ENCODE assay signal across 17 cellular contexts in the genomic region with DNA sequence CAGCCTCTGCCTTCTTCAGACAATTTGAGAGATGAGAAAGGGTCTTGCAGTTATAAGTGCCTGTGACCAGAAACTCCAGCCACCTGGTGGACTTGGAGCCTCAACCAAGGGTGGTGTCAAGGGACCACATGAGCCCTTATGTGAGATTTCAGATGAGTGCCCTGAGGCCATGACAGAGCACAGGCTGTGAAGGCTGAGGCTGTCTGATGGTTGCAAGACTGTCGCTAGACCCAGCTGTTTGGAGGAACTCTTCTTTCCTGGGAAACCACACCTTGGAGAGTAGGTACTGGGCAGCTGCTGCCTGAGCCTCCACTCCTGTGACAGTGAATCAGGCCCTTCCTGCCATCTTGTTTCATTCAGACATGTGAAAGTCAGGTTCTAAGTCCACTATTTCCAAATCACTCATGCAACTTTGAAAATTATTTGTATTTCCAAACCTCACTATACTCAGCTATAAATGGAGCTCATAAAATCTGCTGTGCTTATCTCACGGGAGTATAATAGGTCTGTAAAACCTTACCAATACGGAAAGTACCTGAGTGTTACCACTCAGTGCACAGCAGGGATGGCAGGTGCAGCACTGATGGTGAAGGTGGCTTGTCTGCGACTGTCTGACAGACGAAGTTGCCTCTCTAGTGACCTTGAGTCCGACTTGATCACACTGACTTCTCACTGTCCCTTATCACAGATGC.
DNase-seq lines count a peak whose midpoint lies in the region; ATAC-seq and TF ChIP-seq lines count a peak whose summit lies in the region.
"Had no signal": no experiment of that assay in that cellular context is flagged by ENCODE, and none has a peak within 500 bp of the region (broad histone marks: within the 10 kb centered on the region; RNA-seq: fewer than 3 reads in every experiment).

No MANE protein-coding gene starts in this region.

- H3K9me3 ChIP-seq in mucosa of rectum (ENCODE audit: control insufficient read depth in 2 of 2, low read length in 2 of 2), result no peaks in the 10 kb centered on the region
- H3K9me3 ChIP-seq: uterus had no signal

- intact Hi-C loops in activated CD8-positive, alpha-beta T cell treated with anti-CD3 and anti-CD28 coated beads for 36 hours (cut with micrococcal nuclease), result loop anchor here (2.0 kb wide), 1 partner anchor 13 kb away; no protein-coding TSS in a partner anchor
- intact Hi-C loops in posterior cingulate gyrus (cut with DNase I), result no loop called here

- H3K4me3 Mint-ChIP-seq in activated CD8-positive, alpha-beta T cell treated with anti-CD3 and anti-CD28 coated beads for 36 hours, result no peak overlapping the region
- H3K4me3 Mint-ChIP-seq: WTC11 had no signal

- H3K9ac ChIP-seq in mucosa of rectum (ENCODE audit: low read depth in 1 of 2, low read length in 2 of 2), result peak overlapping the region in 1 of 2 donors; percentile 37

- peaks cover 16% of the 10 kb centered on the region for H3K9me3 Mint-ChIP-seq in activated CD8-positive, alpha-beta T cell treated with anti-CD3 and anti-CD28 coated beads for 36 hours

- peaks cover 24 to 32% of the 10 kb centered on the region in 2 donors for H3K4me1 ChIP-seq in mucosa of rectum (ENCODE audit: control insufficient read depth in 2 of 2, insufficient read depth in 2 of 2, low read length in 2 of 2)
- H3K4me1 ChIP-seq: uterus had no signal

- no peak for TF ChIP-seq CTCF in activated CD8-positive, alpha-beta T cell treated with anti-CD3 and anti-CD28 coated beads for 36 hours (IDR thresholded peaks at IDR 0.05)

- ATAC-seq in GM18502 (IDR thresholded peaks at IDR 0.05; ENCODE audit: poor library complexity, unreplicated experiment) (peak; percentile 30), GM18519 (IDR thresholded peaks at IDR 0.05; ENCODE audit: low FRiP score, unreplicated experiment) (no peak), GM18498 (IDR thresholded peaks at IDR 0.05; ENCODE audit: unreplicated experiment) (no peak)
- no peak for ATAC-seq in activated CD8-positive, alpha-beta T cell treated with anti-CD3 and anti-CD28 coated beads for 36 hours
- ATAC-seq: WTC11 had no signal

- DNase-seq in NCI-H345 (lab: John Stamatoyannopoulos, UW) (peak; percentile 29), NCI-H345 treated with DMSO at 0.1 percent for 48 hours (lab: John Stamatoyannopoulos, UW; ENCODE audit: unreplicated experiment) (no peak), posterior cingulate gyrus (no peak)
- no peak for DNase-seq in activated CD8-positive, alpha-beta T cell treated with anti-CD3 and anti-CD28 coated beads for 36 hours
- DNase-seq: activated effector memory CD4-positive, alpha-beta T cell treated with anti-CD3 and anti-CD28 coated beads, Interleukin-2, amount 50 U/mL, for 16 hours; central memory CD4-positive, alpha-beta T cell; heart left ventricle; lower lobe of right lung; NCI-H1694 treated with DMSO at 0.1 percent for 48 hours; NCI-H82; uterus had no signal

- H3K27ac ChIP-seq in mucosa of rectum (ENCODE audit: low read depth in 2 of 2, low read length in 2 of 2), result peak overlapping the region; percentile 78 to 84
- H3K27ac ChIP-seq: epithelial cell of prostate, lower lobe of right lung, uterus had no signal

- H3K27me3 Mint-ChIP-seq in activated CD8-positive, alpha-beta T cell treated with anti-CD3 and anti-CD28 coated beads for 36 hours, result no peaks in the 10 kb centered on the region

- H3K36me3 Mint-ChIP-seq in activated CD8-positive, alpha-beta T cell treated with anti-CD3 and anti-CD28 coated beads for 36 hours (ENCODE audit: low read depth), result peaks cover 83% of the 10 kb centered on the region

- POLR2A ChIA-PET in activated CD8-positive, alpha-beta T cell treated with anti-CD3 and anti-CD28 coated beads for 36 hours (lab: Charles Lee), result interaction anchor here (1.5 to 9.3 kb wide), 4 partner anchors 9 to 34 kb away, joined by 3 to 75 read pairs (median 15); no protein-coding TSS in a partner anchor

- CTCF ChIA-PET in activated CD8-positive, alpha-beta T cell treated with anti-CD3 and anti-CD28 coated beads for 36 hours (lab: Charles Lee), result interaction anchor here (1.1 to 2.0 kb wide), 4 partner anchors 10 to 125 kb away, joined by 3 to 5 read pairs (median 4); a partner anchor contains a TSS

- peak overlapping the region; percentile 44 to 59 for H3K4me3 ChIP-seq in mucosa of rectum (ENCODE audit: low read length in 2 of 2)
- H3K4me3 ChIP-seq: heart left ventricle, lower lobe of right lung, uterus had no signal

- H3K36me3 ChIP-seq in mucosa of rectum (ENCODE audit: control insufficient read depth in 2 of 2, insufficient read depth in 2 of 2, low read length in 2 of 2), result peaks cover 0 to 5% of the 10 kb centered on the region in 2 donors
- H3K36me3 ChIP-seq: uterus had no signal

- peak overlapping the region; percentile 93 for H3K27ac Mint-ChIP-seq in activated CD8-positive, alpha-beta T cell treated with anti-CD3 and anti-CD28 coated beads for 36 hours
- H3K27ac Mint-ChIP-seq: WTC11 had no signal

- H3K27me3 ChIP-seq in mucosa of rectum (ENCODE audit: control insufficient read depth in 2 of 2, insufficient read depth in 2 of 2, low read length in 2 of 2), result no peaks in the 10 kb centered on the region
- H3K27me3 ChIP-seq: heart left ventricle, uterus had no signal

- peaks cover 74% of the 10 kb centered on the region for H3K4me1 Mint-ChIP-seq in activated CD8-positive, alpha-beta T cell treated with anti-CD3 and anti-CD28 coated beads for 36 hours (ENCODE audit: low read depth)
- H3K4me1 Mint-ChIP-seq: WTC11 had no signal
